2 cellular contexts compared by ENCODE assay signal in the genomic region with DNA sequence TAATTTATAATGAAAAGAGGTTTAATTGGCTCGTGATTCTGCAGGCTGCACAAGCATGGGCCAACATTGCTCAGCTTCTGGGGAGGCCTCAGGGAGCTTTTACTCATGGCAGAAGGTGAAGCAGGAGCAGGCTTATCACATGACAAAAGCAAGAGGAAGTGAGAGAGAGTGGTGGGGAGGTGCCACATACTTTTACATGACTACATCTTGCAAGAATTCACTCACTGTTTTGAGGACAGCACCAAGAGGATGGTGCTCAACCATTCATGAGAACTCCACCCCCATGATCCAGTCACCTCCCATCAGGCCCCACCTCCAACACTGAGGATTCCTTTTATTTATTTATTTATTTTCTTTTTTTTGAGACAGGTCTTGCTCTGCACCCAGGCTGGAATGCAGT.
TF ChIP-seq lines count a peak whose summit lies in the region.

No MANE protein-coding gene starts in this region.

TF ChIP-seq in SK-N-SH treated with all-trans-retinoic acid at 6 μM for 48 hours, 23 proteins besides CTCF, POLR2A, EP300 and RAD21 (continued from another document):
- no peak for TF ChIP-seq SNAI2 (CRISPR knock-in tag; IDR thresholded peaks at IDR 0.05)
TF ChIP-seq in SK-N-SH treated with all-trans-retinoic acid at 6 μM for 48 hours: peak in this region for 0.

TF ChIP-seq in SK-N-SH, 30 proteins besides CTCF, POLR2A, EP300 and RAD21 (continued from another document):
- TF ChIP-seq, protein P1, sequence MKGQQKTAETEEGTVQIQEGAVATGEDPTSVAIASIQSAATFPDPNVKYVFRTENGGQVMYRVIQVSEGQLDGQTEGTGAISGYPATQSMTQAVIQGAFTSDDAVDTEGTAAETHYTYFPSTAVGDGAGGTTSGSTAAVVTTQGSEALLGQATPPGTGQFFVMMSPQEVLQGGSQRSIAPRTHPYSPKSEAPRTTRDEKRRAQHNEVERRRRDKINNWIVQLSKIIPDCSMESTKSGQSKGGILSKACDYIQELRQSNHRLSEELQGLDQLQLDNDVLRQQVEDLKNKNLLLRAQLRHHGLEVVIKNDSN (IDR thresholded peaks at IDR 0.05; ENCODE audit: borderline replicate concordance, low read depth) = no peak
- TF ChIP-seq EZH2phosphoT487 (IDR thresholded peaks at IDR 0.05; ENCODE audit: borderline replicate concordance, low read depth) (no peak), MEF2A (IDR thresholded peaks at IDR 0.05; ENCODE audit: borderline replicate concordance, low read depth) (no peak), TCF12 (IDR thresholded peaks at IDR 0.05) (no peak), FOSL2 (IDR thresholded peaks at IDR 0.05; ENCODE audit: borderline replicate concordance, low read depth) (no peak), FOXJ3 (CRISPR knock-in tag; IDR thresholded peaks at IDR 0.05) (no peak)
- TF ChIP-seq, protein P2, sequence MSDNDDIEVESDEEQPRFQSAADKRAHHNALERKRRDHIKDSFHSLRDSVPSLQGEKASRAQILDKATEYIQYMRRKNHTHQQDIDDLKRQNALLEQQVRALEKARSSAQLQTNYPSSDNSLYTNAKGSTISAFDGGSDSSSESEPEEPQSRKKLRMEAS (IDR thresholded peaks at IDR 0.05; ENCODE audit: low read depth) = no peak
